In the genomic region with DNA sequence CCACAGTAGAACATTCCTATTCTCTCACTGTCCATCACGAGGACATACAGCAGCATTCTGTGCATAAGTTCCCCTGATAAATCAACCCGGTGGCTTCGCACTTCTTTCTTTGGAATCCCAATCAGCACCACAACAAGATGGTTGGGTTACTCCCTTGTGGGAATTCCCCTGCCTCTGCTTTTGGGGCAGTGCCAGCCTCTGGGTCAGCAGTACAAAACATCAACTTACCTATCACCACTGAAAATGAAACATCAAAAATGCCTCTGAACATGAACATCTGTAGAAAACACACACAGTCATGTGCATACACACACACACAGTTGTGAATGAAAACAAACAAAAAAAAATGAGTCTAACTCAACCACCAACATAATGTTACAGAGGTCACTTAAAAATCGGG, we compare ENCODE assay signal across 17 cellular contexts.
"Had no signal": no experiment of that assay in that cellular context is flagged by ENCODE, and none has a peak within 500 bp of the region (broad histone marks: within the 10 kb centered on the region; RNA-seq: fewer than 3 reads in every experiment).

No MANE protein-coding gene starts in this region.

- H3K27me3 ChIP-seq: foreskin keratinocyte, spleen, tibial artery, upper lobe of left lung, uterus had no signal

- ATAC-seq: effector memory CD8-positive, alpha-beta T cell; foreskin keratinocyte; left lobe of liver; mucosa of descending colon; naive thymus-derived CD8-positive, alpha-beta T cell; sciatic nerve; stimulated activated memory B cell treated with anti-CD40 and anti-IgM and Interleukin-4, amounts not matched to agents 10 μg/mL and 1 μg/mL and 100 μg/mL, for 72 hours had no signal

- H3K4me3 ChIP-seq: mucosa of descending colon, spleen, tibial artery, upper lobe of left lung, uterus had no signal

- H3K36me3 ChIP-seq: spleen, tibial artery, upper lobe of left lung, uterus had no signal

- H3K27ac ChIP-seq: foreskin keratinocyte, spleen, tibial artery, upper lobe of left lung, uterus had no signal

- H3K4me1 ChIP-seq: foreskin keratinocyte, spleen, tibial artery, upper lobe of left lung, uterus had no signal

- H3K9me3 ChIP-seq: uterus had no signal

- DNase-seq: effector memory CD8-positive, alpha-beta T cell; erythroblast; foreskin keratinocyte; kidney; mucosa of descending colon; naive thymus-derived CD8-positive, alpha-beta T cell; posterior cingulate gyrus; spleen; stimulated activated CD4-positive, alpha-beta T cell treated with anti-CD3 and anti-CD28 coated beads, Interleukin-15, amount 100 ng/mL, for 24 hours; stimulated activated CD4-positive, alpha-beta T cell treated with anti-CD3 and anti-CD28 coated beads, Interleukin-1b, Interleukin-23, amount 100 ng/mL, for 48 hours; stimulated activated CD4-positive, alpha-beta T cell treated with anti-CD3 and anti-CD28 coated beads, Interleukin-4, amount 100 ng/mL, for 24 hours; tibial artery; upper lobe of left lung; uterus had no signal
